Comparison of ENCODE assay signal across 9 cellular contexts in genomic region chr19:1285737-1286360, GRCh38. TPM values are rescaled to one million over a fixed set of nuclear protein-coding genes. Genes with fewer than 3 reads are reported as not detected.
A peak's percentile ranks its signal among the peaks of the same experiment; 100 is the strongest.
DNase-seq lines count a peak whose midpoint lies in the region; ATAC-seq and TF ChIP-seq lines count a peak whose summit lies in the region.
"Had no signal": no experiment of that assay in that cellular context is flagged by ENCODE, and none has a peak within 500 bp of the region (broad histone marks: within the 10 kb centered on the region; RNA-seq: fewer than 3 reads in every experiment).

EFNA2 (plus strand) TSS chr19:1285873; CDS start chr19:1286169, 296 bp downstream.

- H3K4me1 ChIP-seq in CD4-positive, CD25-positive, alpha-beta regulatory T cell (ENCODE audit: control insufficient read depth, insufficient read depth, low read length, poor library complexity, severe bottlenecking): peaks cover 5% of the 10 kb centered on the region
- H3K4me1 ChIP-seq in HUES64 (ENCODE audit: insufficient read depth, low read length): no peaks in the 10 kb centered on the region
- H3K4me1 ChIP-seq in mammary epithelial cell (ENCODE audit: insufficient read depth, low read length): no peaks in the 10 kb centered on the region
- peaks cover 43% of the 10 kb centered on the region for H3K4me1 ChIP-seq in mucosa of descending colon (ENCODE audit: low read depth)

- no peak within 1 kb of the TSS for H3K27ac Mint-ChIP-seq in CD4-positive, CD25-positive, alpha-beta regulatory T cell

- H3K27me3 Mint-ChIP-seq in CD4-positive, CD25-positive, alpha-beta regulatory T cell: peaks cover 20% of the 10 kb centered on the region

- H2AFZ ChIP-seq in mammary epithelial cell (ENCODE audit: low read depth, low read length): no peak within 1 kb of the TSS

- no peaks in the 10 kb centered on the region for H3K9me3 ChIP-seq in CD4-positive, CD25-positive, alpha-beta regulatory T cell (ENCODE audit: control insufficient read depth in 2 of 2, low read length in 2 of 2)
- no peaks in the 10 kb centered on the region for H3K9me3 ChIP-seq in HUES64 (ENCODE audit: insufficient read depth, low read depth, low read length)
- no peaks in the 10 kb centered on the region for H3K9me3 ChIP-seq in mammary epithelial cell (replicated peaks; ENCODE audit: insufficient read depth, low read length)
- no peaks in the 10 kb centered on the region for H3K9me3 ChIP-seq in mucosa of descending colon

- intact Hi-C loops in mammary epithelial cell (cut with micrococcal nuclease): no loop called here
- intact Hi-C loops in mucosa of descending colon (cut with DNase I, micrococcal nuclease): no loop called here

- under 1% methylated on average over 113 of the region's 113 CpGs for WGBS in HUES64
- no CpG with 5 or more reads among the region's 113 CpGs for WGBS in mammary epithelial cell (ENCODE audit: low coverage, missing lambda C conversion rate)

- no peaks in the 10 kb centered on the region for H3K36me3 ChIP-seq in CD4-positive, CD25-positive, alpha-beta regulatory T cell (ENCODE audit: control insufficient read depth, insufficient read depth, low read length)
- H3K36me3 ChIP-seq in HUES64 (ENCODE audit: insufficient read depth, low read length): no peaks in the 10 kb centered on the region
- H3K36me3 ChIP-seq in mammary epithelial cell (ENCODE audit: insufficient read depth, low read length): no peaks in the 10 kb centered on the region
- H3K36me3 ChIP-seq in mucosa of descending colon (ENCODE audit: low read depth): no peaks in the 10 kb centered on the region

- no peaks in the 10 kb centered on the region for H4K20me1 ChIP-seq in mammary epithelial cell (ENCODE audit: insufficient read depth, low read length)

- peak within 1 kb of the TSS; percentile 9 for H3K4me2 ChIP-seq in mammary epithelial cell (ENCODE audit: insufficient read depth, low read depth, low read length)

- H3K27ac ChIP-seq in CD4-positive, CD25-positive, alpha-beta regulatory T cell (ENCODE audit: insufficient read depth, low read length, poor library complexity, severe bottlenecking): no peak within 1 kb of the TSS
- H3K27ac ChIP-seq in HUES64 (ENCODE audit: low read depth, low read length) (no peak within 1 kb of the TSS), mammary epithelial cell (ENCODE audit: insufficient read depth, low read depth, low read length) (no peak within 1 kb of the TSS)

- dilution Hi-C loops in mammary epithelial cell (cut with HindIII; ENCODE audit: low sequenced_read_pairs): no loop called here

- H3K36me3 Mint-ChIP-seq in CD4-positive, CD25-positive, alpha-beta regulatory T cell: peaks cover 3% of the 10 kb centered on the region

- ATAC-seq in CD4-positive, CD25-positive, alpha-beta regulatory T cell (ENCODE audit: low read depth in 2 of 2): no peak
- ATAC-seq in mucosa of descending colon: peak; percentile 12
- no peak for ATAC-seq in HG02973 (IDR thresholded peaks at IDR 0.05; ENCODE audit: unreplicated experiment)

- H3K79me2 ChIP-seq in mammary epithelial cell (ENCODE audit: insufficient read depth, low read length): no peaks in the 10 kb centered on the region

- peaks cover 0 to 2% (median 0%) of the 10 kb centered on the region in 7 donors for H3K9me3 Mint-ChIP-seq in CD4-positive, CD25-positive, alpha-beta regulatory T cell

- peak within 1 kb of the TSS; percentile 51; the same call in 1 of the 2 replicates for H3K9ac ChIP-seq in HUES64 (ENCODE audit: low read depth, low read length)
- H3K9ac ChIP-seq in mammary epithelial cell (ENCODE audit: insufficient read depth, low read length): no peak within 1 kb of the TSS

- peaks cover 0 to 8% (median 2%) of the 10 kb centered on the region in 4 donors for H3K4me1 Mint-ChIP-seq in CD4-positive, CD25-positive, alpha-beta regulatory T cell

- CTCF ChIA-PET in mammary epithelial cell (lab: Charles Lee; ENCODE audit: low non-redundant PET): no interaction called here

- TF ChIP-seq CTCF in mammary epithelial cell (conservative IDR thresholded peaks at IDR 0.05 in 1 of 2, IDR thresholded peaks at IDR 0.05 in 1 of 2; ENCODE audit: extremely low read depth in 1 of 2, insufficient read depth in 1 of 2, low read depth in 1 of 2, low read length in 2 of 2) (no peak), mucosa of descending colon (IDR thresholded peaks at IDR 0.05) (no peak)

- DNase-seq in CD4-positive, CD25-positive, alpha-beta regulatory T cell: no peak
- DNase-seq in mammary epithelial cell (no peak), mucosa of descending colon (peak in 1 of 3 donors; percentile 44), NOMO-1 (lab: John Stamatoyannopoulos, UW; ENCODE audit: unreplicated experiment in 2 of 2) (no peak), mucosa of gallbladder (ENCODE audit: low spot score) (no peak), NCI-H1436 (lab: John Stamatoyannopoulos, UW) (no peak)
- DNase-seq: activated CD8-positive, alpha-beta memory T cell treated with anti-CD3 and anti-CD28 coated beads for 24 hours had no signal

- H3K27me3 ChIP-seq in CD4-positive, CD25-positive, alpha-beta regulatory T cell (ENCODE audit: control insufficient read depth, insufficient read depth, low read length): peaks cover 3% of the 10 kb centered on the region
- peaks cover 22% of the 10 kb centered on the region for H3K27me3 ChIP-seq in HUES64 (ENCODE audit: insufficient read depth, low read length)
- peaks cover 19% of the 10 kb centered on the region for H3K27me3 ChIP-seq in mammary epithelial cell (ENCODE audit: insufficient read depth, low read length)

- no peak within 1 kb of the TSS for H3K4me3 ChIP-seq in CD4-positive, CD25-positive, alpha-beta regulatory T cell (ENCODE audit: low read depth, low read length)
- H3K4me3 ChIP-seq in HUES64 (ENCODE audit: low read length) (peak within 1 kb of the TSS; percentile 55), mammary epithelial cell (replicated peaks in 1 of 3; ENCODE audit: insufficient read depth in 1 of 3, low read depth in 2 of 3, low read length in 3 of 3) (no peak within 1 kb of the TSS), mucosa of descending colon (peak within 1 kb of the TSS; percentile 14)

- no TSS peak for BruUV-seq in mammary epithelial cell (replicated peaks; lab: Mats Ljungman, UMichigan)

- peak within 1 kb of the TSS; percentile 38 to 89 (median 48) for H3K4me3 Mint-ChIP-seq in CD4-positive, CD25-positive, alpha-beta regulatory T cell

- in situ Hi-C loops in mammary epithelial cell (cut with MboI; ENCODE audit: low sequenced_read_pairs in 2 of 2): no loop called here

RNA-seq across cellular contexts. Expression of gene EFNA2, which starts in this region (rescaled TPM):
- not detected for total RNA-seq in CD4-positive, CD25-positive, alpha-beta regulatory T cell
- not detected for polyA plus RNA-seq in CD4-positive, CD25-positive, alpha-beta regulatory T cell
- 7.6 TPM for polyA plus RNA-seq in HUES64 (2013, experiment 1 of 2)
- polyA plus RNA-seq in HUES64 (2013, experiment 2 of 2): 12.2 TPM
- total RNA-seq in mammary epithelial cell (under 1 TPM in 1 of 2 donors, not detected in 1; 0.33 TPM), mucosa of descending colon (10 to 100 TPM; 19.0 to 62.2 (median 61.7) TPM), mucosa of gallbladder (8.4 TPM)
- polyA plus RNA-seq in mammary epithelial cell: not detected
- not detected for polyA minus RNA-seq in mammary epithelial cell

Comparison
In these comparisons a context has a peak if more than half of its experiments do, and no peak if none do; other contexts are left out.
1. H3K4me3 ChIP-seq: peak in HUES64 (single experiment) and mucosa of descending colon (single experiment); none in CD4-positive, CD25-positive, alpha-beta regulatory T cell (single experiment) and mammary epithelial cell (0 of 3).